Comparison of ENCODE assay signal across 8 cellular contexts in the genomic region with DNA sequence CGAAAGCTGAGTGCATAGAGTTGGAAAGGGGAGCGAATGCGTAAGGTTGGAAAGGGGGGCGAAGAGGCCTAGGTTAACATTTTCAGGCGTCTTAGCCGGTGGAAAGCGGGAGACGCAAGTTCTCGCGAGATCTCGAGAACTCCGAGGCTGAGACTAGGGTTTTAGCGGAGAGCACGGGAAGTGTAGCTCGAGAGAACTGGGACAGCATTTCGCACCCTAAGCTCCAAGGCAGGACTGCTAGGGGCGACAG. TPM values are rescaled to one million over a fixed set of nuclear protein-coding genes. Genes with fewer than 3 reads are reported as not detected.
DNase-seq lines count a peak whose midpoint lies in the region; ATAC-seq and TF ChIP-seq lines count a peak whose summit lies in the region.

No MANE protein-coding gene starts in this region.

- H3K36me3 ChIP-seq in adipocyte (ENCODE audit: control insufficient read depth, insufficient read depth, low read length, severe bottlenecking): peaks cover under 1% of the 10 kb centered on the region
- peaks cover 0 to 15% (median 0%) of the 10 kb centered on the region in 9 donors for H3K36me3 ChIP-seq in heart right ventricle
- peaks cover 0 to 15% of the 10 kb centered on the region in 2 donors for H3K36me3 ChIP-seq in psoas muscle (ENCODE audit: insufficient read depth in 1 of 2, low read depth in 1 of 2)

- TF ChIP-seq CTCF in heart right ventricle (IDR thresholded peaks at IDR 0.05): no peak
- TF ChIP-seq CTCF in psoas muscle (IDR thresholded peaks at IDR 0.05): no peak

- intact Hi-C loops in heart right ventricle (cut with DNase I): loop anchor here in 5 of 10 donors (5.0 to 10.0 kb wide), 5 partner anchors 59 to 249 kb away; a partner anchor contains a TSS
- intact Hi-C loops in psoas muscle (cut with DNase I): loop anchor here in 1 of 2 donors (10.0 kb wide), 1 partner anchor 111 kb away; a partner anchor contains a TSS

- ATAC-seq in GM19467 (IDR thresholded peaks at IDR 0.05; ENCODE audit: unreplicated experiment): peak; percentile 39
- peak; percentile 17 for ATAC-seq in HG03571 (IDR thresholded peaks at IDR 0.05; ENCODE audit: unreplicated experiment)
- peak; percentile 38 to 67 (median 56) for ATAC-seq in heart right ventricle
- ATAC-seq in psoas muscle: peak; percentile 57 to 71 (median 62)

- 0% methylated on average over 17 of the region's 17 CpGs for WGBS in heart right ventricle, 2 donors
- WGBS in psoas muscle, 3 donors: 0% methylated on average over 13 to 17 of the region's 17 CpGs

- H3K27me3 ChIP-seq in adipocyte (replicated peaks; ENCODE audit: control insufficient read depth, insufficient read depth, low read length) (no peaks in the 10 kb centered on the region), heart right ventricle (no peaks in the 10 kb centered on the region), psoas muscle (ENCODE audit: insufficient read depth in 3 of 3, low read length in 2 of 3) (no peaks in the 10 kb centered on the region)

- DNase-seq in DMS153 (lab: John Stamatoyannopoulos, UW): peak; percentile 74
- peak; percentile 73 for DNase-seq in NCI-H82 treated with DMSO at 0.1 percent for 48 hours (lab: John Stamatoyannopoulos, UW; ENCODE audit: unreplicated experiment)
- DNase-seq in adipocyte (ENCODE audit: low read depth): peak; percentile 95
- peak in 1 of 2 donors; percentile 69 for DNase-seq in heart right ventricle
- DNase-seq in psoas muscle: peak in 1 of 2 donors; percentile 82
- DNase-seq in activated CD8-positive, alpha-beta memory T cell treated with anti-CD3 and anti-CD28 coated beads, Interleukin-2, amount 50 U/mL, for 4 hours: no peak

- peaks cover 50% of the 10 kb centered on the region for H3K4me1 ChIP-seq in adipocyte (ENCODE audit: control insufficient read depth, insufficient read depth, low read length)
- H3K4me1 ChIP-seq in heart right ventricle: peaks cover 0 to 60% (median 26%) of the 10 kb centered on the region in 9 donors
- H3K4me1 ChIP-seq in psoas muscle: peaks cover 23% of the 10 kb centered on the region

- H3K4me3 ChIP-seq in adipocyte (ENCODE audit: low read length) (peak overlapping the region; percentile 99), heart right ventricle (peak overlapping the region; percentile 77 to 100 (median 94)), psoas muscle (peak overlapping the region; percentile 99)

- peak overlapping the region; percentile 100 for H3K9ac ChIP-seq in adipocyte (ENCODE audit: low read length)

- peak overlapping the region; percentile 98 to 100 (median 100) for H3K27ac ChIP-seq in heart right ventricle
- H3K27ac ChIP-seq in psoas muscle: peak overlapping the region; percentile 100

- H3K9me3 ChIP-seq in adipocyte (ENCODE audit: control insufficient read depth, low read length) (no peaks in the 10 kb centered on the region), heart right ventricle (no peaks in the 10 kb centered on the region), psoas muscle (no peaks in the 10 kb centered on the region)

RNA-seq across cellular contexts. Expression of a gene that starts 0.3 kb away (rescaled TPM):
- total RNA-seq in heart right ventricle (100 to 1,000 TPM; 143 to 247 (median 162) TPM), psoas muscle (100 to 1,000 TPM; 153 to 408 (median 295) TPM)
- polyA plus RNA-seq in heart right ventricle (10 to 100 TPM; 36.8 to 44.0 TPM), psoas muscle (100 to 1,000 TPM in 2 of 3 donors, 10 to 100 TPM in 1; 83.1 to 256 (median 102) TPM)
